In the genomic region with DNA sequence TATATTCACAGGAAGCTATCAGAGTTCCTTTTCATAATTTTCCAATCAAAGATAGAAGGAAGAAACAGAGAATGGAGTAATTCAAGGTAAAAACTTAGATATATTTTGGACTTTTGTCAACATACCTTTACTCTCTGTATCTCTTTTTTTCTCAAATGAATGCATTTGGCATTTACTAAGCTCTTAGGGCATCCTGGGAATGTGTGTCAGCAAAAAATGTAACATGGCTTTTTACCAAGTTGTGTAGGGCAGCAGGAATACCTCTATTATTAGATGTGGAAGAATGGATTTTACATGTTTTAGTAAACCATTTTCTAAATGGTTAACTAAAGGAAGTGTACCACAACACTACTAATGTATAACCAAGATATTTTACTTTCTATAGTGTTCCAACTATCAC, we compare ENCODE assay signal across 19 cellular contexts. TPM values are rescaled to one million over a fixed set of nuclear protein-coding genes. Genes with fewer than 3 reads are reported as not detected.
DNase-seq lines count a peak whose midpoint lies in the region; ATAC-seq and TF ChIP-seq lines count a peak whose summit lies in the region.
"Had no signal": no experiment of that assay in that cellular context is flagged by ENCODE, and none has a peak within 500 bp of the region (broad histone marks: within the 10 kb centered on the region; RNA-seq: fewer than 3 reads in every experiment).

No MANE protein-coding gene starts in this region.

- no peaks in the 10 kb centered on the region for H3K27me3 ChIP-seq in adipocyte (replicated peaks; ENCODE audit: control insufficient read depth, insufficient read depth, low read length)
- no peaks in the 10 kb centered on the region for H3K27me3 ChIP-seq in smooth muscle cell (ENCODE audit: low read depth)

- H3K4me3 ChIP-seq in adipocyte (ENCODE audit: low read length) (no peak overlapping the region), smooth muscle cell (no peak overlapping the region)
- H3K4me3 ChIP-seq: K562, SK-N-MC had no signal

- DNase-seq in NCI-H226 (peak; percentile 31), adipocyte (ENCODE audit: low read depth) (peak; percentile 12), foreskin melanocyte (peak; percentile 16), smooth muscle cell (lab: John Stamatoyannopoulos, UW; ENCODE audit: unreplicated experiment) (no peak), H4 (ENCODE audit: low spot score) (no peak), iPS-NIHi11 (ENCODE audit: low spot score) (no peak)
- DNase-seq: ACHN, C1 segment of cervical spinal cord, DMS79, H7, MV-4-11, NCI-H1930, NCI-H345, NCI-H524 treated with DMSO at 0.1 percent for 48 hours, T-cell had no signal

- no peaks in the 10 kb centered on the region for H3K9me3 ChIP-seq in adipocyte (ENCODE audit: control insufficient read depth, low read length)
- H3K9me3 ChIP-seq in smooth muscle cell (replicated peaks; ENCODE audit: low read depth), result no peaks in the 10 kb centered on the region

- TF ChIP-seq CTCF in smooth muscle cell (IDR thresholded peaks at IDR 0.05; ENCODE audit: borderline replicate concordance, insufficient read depth, poor library complexity, severe bottlenecking), result no peak

- no peaks in the 10 kb centered on the region for H4K20me1 ChIP-seq in smooth muscle cell (ENCODE audit: low read depth)

- peaks cover 4% of the 10 kb centered on the region for H3F3A ChIP-seq in smooth muscle cell (ENCODE audit: low read depth)

- peak overlapping the region; percentile 47 for H3K27ac ChIP-seq in smooth muscle cell (ENCODE audit: low read depth)
- H3K27ac ChIP-seq: SK-N-MC had no signal

- H3K79me2 ChIP-seq in smooth muscle cell (ENCODE audit: low read depth), result no peaks in the 10 kb centered on the region

- H3K36me3 ChIP-seq in adipocyte (ENCODE audit: control insufficient read depth, insufficient read depth, low read length, severe bottlenecking) (no peaks in the 10 kb centered on the region), smooth muscle cell (ENCODE audit: low read depth) (no peaks in the 10 kb centered on the region)

- H3K4me2 ChIP-seq in smooth muscle cell, result peak overlapping the region; percentile 48

- H3K4me1 ChIP-seq in adipocyte (ENCODE audit: control insufficient read depth, insufficient read depth, low read length) (peaks cover 8% of the 10 kb centered on the region), smooth muscle cell (ENCODE audit: low read depth) (peaks cover 24% of the 10 kb centered on the region)

- no peak for ATAC-seq in GM21723 (IDR thresholded peaks at IDR 0.05; ENCODE audit: unreplicated experiment)
- ATAC-seq: K562, Right ventricle myocardium inferior, T-cell had no signal

- peak overlapping the region; percentile 34 for H2AFZ ChIP-seq in smooth muscle cell (ENCODE audit: low read depth)

- no peak overlapping the region for H3K9ac ChIP-seq in adipocyte (ENCODE audit: low read length)
- H3K9ac ChIP-seq in smooth muscle cell (ENCODE audit: low read depth), result no peak overlapping the region

RNA-seq across cellular contexts. Expression of a gene that starts 4.2 kb away (rescaled TPM):
- 236 and 297 TPM in 2 replicates for total RNA-seq in smooth muscle cell
- 91.6 and 155 TPM in 2 replicates for polyA plus RNA-seq in smooth muscle cell
- total RNA-seq in H4 (2014; rRNA removed; shearing (Covaris generic)), result 0.47 and 12.0 TPM in 2 replicates
- total RNA-seq: Right ventricle myocardium inferior had no signal
- polyA plus RNA-seq: K562 had no signal

Comparison
In these comparisons a context has a peak if more than half of its experiments do, and no peak if none do; other contexts are left out.
1. DNase-seq: peak in NCI-H226 (single experiment), adipocyte (single experiment) and foreskin melanocyte (single experiment); none in smooth muscle cell (single experiment), H4 (single experiment) and iPS-NIHi11 (single experiment).
2. RNA of a gene that starts 4.2 kb away (total RNA-seq): 236 to 297 TPM in smooth muscle cell; 0.47 to 12.0 TPM in H4; every median in the first group is over 10 times any median in the second.